ENCODE assay signal across 24 cellular contexts in genomic region chr4:5503295-5503694, GRCh38.
"Had no signal": no experiment of that assay in that cellular context is flagged by ENCODE, and none has a peak within 500 bp of the region (broad histone marks: within the 10 kb centered on the region; RNA-seq: fewer than 3 reads in every experiment).

No MANE protein-coding gene starts in this region.

- H3K4me1 ChIP-seq: ascending aorta, gastroesophageal sphincter, right lobe of liver, tibial nerve had no signal

- H3K27me3 ChIP-seq: ascending aorta, brain microvascular endothelial cell, gastroesophageal sphincter, neutrophil, right lobe of liver, tibial nerve had no signal

- H3K27ac ChIP-seq: ascending aorta, brain microvascular endothelial cell, coronary artery, dorsolateral prefrontal cortex, gastroesophageal sphincter, neutrophil, right lobe of liver, skin epidermis, tibial nerve had no signal

- H3K4me3 Mint-ChIP-seq: activated naive CD8-positive, alpha-beta T cell; activated T-cell treated with anti-CD3 and anti-CD28 coated beads, Interleukin-2, amount 50 U/mL, for 72 hours; mesothelial cell of epicardium; naive thymus-derived CD8-positive, alpha-beta T cell had no signal

- H3K27ac Mint-ChIP-seq: activated naive CD8-positive, alpha-beta T cell; activated T-cell treated with anti-CD3 and anti-CD28 coated beads, Interleukin-2, amount 50 U/mL, for 72 hours; mesothelial cell of epicardium; naive thymus-derived CD8-positive, alpha-beta T cell had no signal

- H3K36me3 ChIP-seq: brain microvascular endothelial cell, neutrophil, right lobe of liver had no signal

- H3K9me3 ChIP-seq: ascending aorta, gastroesophageal sphincter, neutrophil, right lobe of liver had no signal

- H3K4me1 Mint-ChIP-seq: mesothelial cell of epicardium; naive thymus-derived CD8-positive, alpha-beta T cell had no signal

- H3K9me3 Mint-ChIP-seq: activated T-cell treated with anti-CD3 and anti-CD28 coated beads, Interleukin-2, amount 50 U/mL, for 72 hours; mesothelial cell of epicardium had no signal

- H3K36me3 Mint-ChIP-seq: activated naive CD8-positive, alpha-beta T cell; naive thymus-derived CD8-positive, alpha-beta T cell had no signal

- ATAC-seq: activated T-cell treated with anti-CD3 and anti-CD28 coated beads, Interleukin-2, amount 50 U/mL, for 72 hours; gastroesophageal sphincter; left cardiac atrium; naive thymus-derived CD8-positive, alpha-beta T cell; right lobe of liver had no signal

- H3K4me3 ChIP-seq: ascending aorta, coronary artery, dorsolateral prefrontal cortex, gastroesophageal sphincter, right lobe of liver, skin epidermis, tibial nerve had no signal

- DNase-seq: activated CD4-positive, alpha-beta T cell treated with anti-CD3 and anti-CD28 coated beads for 4 hours; activated CD4-positive, alpha-beta T cell treated with anti-CD3 and anti-CD28 coated beads, Interleukin-2, amount 50 U/mL, for 4 hours; activated naive CD4-positive, alpha-beta T cell; activated T-cell treated with anti-CD3 and anti-CD28 coated beads for 4 hours; activated T-cell treated with anti-CD3 and anti-CD28 coated beads, Interleukin-2, amount 50 U/mL, for 72 hours; brain microvascular endothelial cell; dorsolateral prefrontal cortex; effector memory CD4-positive, alpha-beta T cell; erythroblast; head of caudate nucleus; hippocampal formation; left cardiac atrium; naive thymus-derived CD8-positive, alpha-beta T cell; right lobe of liver; stimulated activated CD4-positive, alpha-beta T cell treated with anti-CD3 and anti-CD28 coated beads, Interleukin-1b, Interleukin-23, amount 100 ng/mL, for 48 hours; stimulated activated naive CD4-positive, alpha-beta T cell treated with Interleukin-2 at 50 U/mL for 16 hours had no signal
